8 cellular contexts compared by ENCODE assay signal in genomic region chr7:73718438-73718881, GRCh38. TPM values are rescaled to one million over a fixed set of nuclear protein-coding genes. Genes with fewer than 3 reads are reported as not detected.
DNase-seq lines count a peak whose midpoint lies in the region; ATAC-seq and TF ChIP-seq lines count a peak whose summit lies in the region.

No MANE protein-coding gene starts in this region.

- DNase-seq in T-helper 1 cell (no peak), immature natural killer cell (no peak), suprapubic skin (ENCODE audit: low spot score in 2 of 2) (no peak), HPDE6-E6E7 (ENCODE audit: extremely low spot score) (no peak)
- DNase-seq in activated T-helper 1 cell treated with anti-CD3 and anti-CD28 coated beads, Interleukin-12 subunit alpha, Interleukin-12 subunit beta, Interleukin-2, Interleukin-4 antibody, amounts not matched to agents 30 ng/mL and 10 ng/mL and 1 ng/mL, durations not matched to agents 14 hours and 24 hours and 36 hours (ENCODE audit: low spot score): no peak

- H3K27me3 Mint-ChIP-seq in T-helper 1 cell treated with Interleukin-12 subunit alpha and Interleukin-12 subunit beta and Interleukin-4 antibody, amounts not matched to agents 30 μg/mL and 1 μg/mL, for 36 hours (ENCODE audit: low read depth): peaks cover 23% of the 10 kb centered on the region
- peaks cover 15% of the 10 kb centered on the region for H3K27me3 Mint-ChIP-seq in activated T-helper 1 cell treated with anti-CD3 and anti-CD28 coated beads, Interleukin-12 subunit alpha, Interleukin-12 subunit beta, Interleukin-2, Interleukin-4 antibody, amounts not matched to agents 30 ng/mL and 10 ng/mL and 1 ng/mL, durations not matched to agents 14 hours and 24 hours and 36 hours (ENCODE audit: insufficient read depth)
- peaks cover 6 to 11% (median 7%) of the 10 kb centered on the region in 3 donors for H3K27me3 Mint-ChIP-seq in immature natural killer cell (ENCODE audit: low read depth in 3 of 3)

- peak overlapping the region; percentile 92 for H3K4me3 Mint-ChIP-seq in T-helper 1 cell treated with Interleukin-12 subunit alpha and Interleukin-12 subunit beta and Interleukin-4 antibody, amounts not matched to agents 30 μg/mL and 1 μg/mL, for 36 hours
- H3K4me3 Mint-ChIP-seq in activated T-helper 1 cell treated with anti-CD3 and anti-CD28 coated beads, Interleukin-12 subunit alpha, Interleukin-12 subunit beta, Interleukin-2, Interleukin-4 antibody, amounts not matched to agents 30 ng/mL and 10 ng/mL and 1 ng/mL, durations not matched to agents 14 hours and 24 hours and 36 hours: peak overlapping the region; percentile 88
- H3K4me3 Mint-ChIP-seq in immature natural killer cell: peak overlapping the region; percentile 88 to 93 (median 90)

- intact Hi-C loops in activated T-helper 1 cell treated with anti-CD3 and anti-CD28 coated beads, Interleukin-12 subunit alpha, Interleukin-12 subunit beta, Interleukin-2, Interleukin-4 antibody, amounts not matched to agents 30 ng/mL and 10 ng/mL and 1 ng/mL, durations not matched to agents 14 hours and 24 hours and 36 hours (cut with micrococcal nuclease): loop anchor here (1.0 to 5.0 kb wide), 6 partner anchors 20 to 196 kb away; partner anchors contain the start of genes ABHD11, BAZ1B, BCL7B and BUD23

- peaks cover 31% of the 10 kb centered on the region for H3K4me1 ChIP-seq in suprapubic skin

- H3K36me3 Mint-ChIP-seq in T-helper 1 cell treated with Interleukin-12 subunit alpha and Interleukin-12 subunit beta and Interleukin-4 antibody, amounts not matched to agents 30 μg/mL and 1 μg/mL, for 36 hours (ENCODE audit: low read depth): no peaks in the 10 kb centered on the region
- H3K36me3 Mint-ChIP-seq in activated T-helper 1 cell treated with anti-CD3 and anti-CD28 coated beads, Interleukin-12 subunit alpha, Interleukin-12 subunit beta, Interleukin-2, Interleukin-4 antibody, amounts not matched to agents 30 ng/mL and 10 ng/mL and 1 ng/mL, durations not matched to agents 14 hours and 24 hours and 36 hours (ENCODE audit: low read depth): peaks cover 7% of the 10 kb centered on the region
- peaks cover 0 to 4% (median 0%) of the 10 kb centered on the region in 3 donors for H3K36me3 Mint-ChIP-seq in immature natural killer cell

- H3K36me3 ChIP-seq in suprapubic skin: no peaks in the 10 kb centered on the region

- H3K4me1 Mint-ChIP-seq in T-helper 1 cell treated with Interleukin-12 subunit alpha and Interleukin-12 subunit beta and Interleukin-4 antibody, amounts not matched to agents 30 μg/mL and 1 μg/mL, for 36 hours (ENCODE audit: low read depth): peaks cover 24% of the 10 kb centered on the region
- peaks cover 34% of the 10 kb centered on the region for H3K4me1 Mint-ChIP-seq in activated T-helper 1 cell treated with anti-CD3 and anti-CD28 coated beads, Interleukin-12 subunit alpha, Interleukin-12 subunit beta, Interleukin-2, Interleukin-4 antibody, amounts not matched to agents 30 ng/mL and 10 ng/mL and 1 ng/mL, durations not matched to agents 14 hours and 24 hours and 36 hours (ENCODE audit: low read depth)
- peaks cover 26 to 28% of the 10 kb centered on the region in 2 donors for H3K4me1 Mint-ChIP-seq in immature natural killer cell

- no peak for TF ChIP-seq EP300 in suprapubic skin (IDR thresholded peaks at IDR 0.05)

- no peaks in the 10 kb centered on the region for H3K9me3 ChIP-seq in suprapubic skin

- H3K27me3 ChIP-seq in suprapubic skin: no peaks in the 10 kb centered on the region

- TF ChIP-seq POLR2A in suprapubic skin (IDR thresholded peaks at IDR 0.05): no peak

- ATAC-seq in HG03354 (IDR thresholded peaks at IDR 0.05; ENCODE audit: poor library complexity, severe bottlenecking, unreplicated experiment) (no peak), HG03520 (IDR thresholded peaks at IDR 0.05; ENCODE audit: unreplicated experiment) (no peak)

- no peak overlapping the region for H3K27ac ChIP-seq in suprapubic skin

- 55% methylated on average over 7 of the region's 9 CpGs for WGBS in suprapubic skin

- no peaks in the 10 kb centered on the region for H3K9me3 Mint-ChIP-seq in T-helper 1 cell treated with Interleukin-12 subunit alpha and Interleukin-12 subunit beta and Interleukin-4 antibody, amounts not matched to agents 30 μg/mL and 1 μg/mL, for 36 hours
- no peaks in the 10 kb centered on the region for H3K9me3 Mint-ChIP-seq in activated T-helper 1 cell treated with anti-CD3 and anti-CD28 coated beads, Interleukin-12 subunit alpha, Interleukin-12 subunit beta, Interleukin-2, Interleukin-4 antibody, amounts not matched to agents 30 ng/mL and 10 ng/mL and 1 ng/mL, durations not matched to agents 14 hours and 24 hours and 36 hours
- no peaks in the 10 kb centered on the region for H3K9me3 Mint-ChIP-seq in immature natural killer cell

- H3K4me3 ChIP-seq in suprapubic skin: peak overlapping the region; percentile 88

- H3K27ac Mint-ChIP-seq in T-helper 1 cell treated with Interleukin-12 subunit alpha and Interleukin-12 subunit beta and Interleukin-4 antibody, amounts not matched to agents 30 μg/mL and 1 μg/mL, for 36 hours: peak overlapping the region; percentile 84
- peak overlapping the region; percentile 89 for H3K27ac Mint-ChIP-seq in activated T-helper 1 cell treated with anti-CD3 and anti-CD28 coated beads, Interleukin-12 subunit alpha, Interleukin-12 subunit beta, Interleukin-2, Interleukin-4 antibody, amounts not matched to agents 30 ng/mL and 10 ng/mL and 1 ng/mL, durations not matched to agents 14 hours and 24 hours and 36 hours
- peak overlapping the region in 3 of 6 donors; percentile 86 to 88 (median 88) for H3K27ac Mint-ChIP-seq in immature natural killer cell

- no peak for TF ChIP-seq CTCF in suprapubic skin (IDR thresholded peaks at IDR 0.05)

RNA-seq across cellular contexts. Expression of gene STX1A, which starts 1.0 kb away (rescaled TPM):
- 24.9 and 26.7 TPM in 2 replicates for total RNA-seq in activated T-helper 1 cell treated with anti-CD3 and anti-CD28 coated beads, Interleukin-12 subunit alpha, Interleukin-12 subunit beta, Interleukin-2, Interleukin-4 antibody, amounts not matched to agents 30 ng/mL and 10 ng/mL and 1 ng/mL, durations not matched to agents 14 hours and 24 hours and 36 hours
- 1 to 10 TPM; 2.1 to 5.3 (median 4.0) TPM for polyA plus RNA-seq in immature natural killer cell
- 1 to 10 TPM; 3.3 to 6.0 (median 4.3) TPM for total RNA-seq in suprapubic skin

RNA-seq across cellular contexts. Expression of gene ABHD11, which starts 20.1 kb away (rescaled TPM):
- 18.9 and 24.3 TPM in 2 replicates for total RNA-seq in activated T-helper 1 cell treated with anti-CD3 and anti-CD28 coated beads, Interleukin-12 subunit alpha, Interleukin-12 subunit beta, Interleukin-2, Interleukin-4 antibody, amounts not matched to agents 30 ng/mL and 10 ng/mL and 1 ng/mL, durations not matched to agents 14 hours and 24 hours and 36 hours
- polyA plus RNA-seq in immature natural killer cell: 10 to 100 TPM; 12.7 to 19.4 (median 16.5) TPM
- 10 to 100 TPM; 15.2 to 39.4 (median 23.7) TPM for total RNA-seq in suprapubic skin

RNA-seq across cellular contexts. Expression of gene BUD23, which starts 35.1 kb away (rescaled TPM):
- 128 and 138 TPM in 2 replicates for total RNA-seq in activated T-helper 1 cell treated with anti-CD3 and anti-CD28 coated beads, Interleukin-12 subunit alpha, Interleukin-12 subunit beta, Interleukin-2, Interleukin-4 antibody, amounts not matched to agents 30 ng/mL and 10 ng/mL and 1 ng/mL, durations not matched to agents 14 hours and 24 hours and 36 hours
- 100 to 1,000 TPM; 121 to 208 (median 122) TPM for polyA plus RNA-seq in immature natural killer cell
- 10 to 100 TPM; 48.1 to 65.8 (median 53.8) TPM for total RNA-seq in suprapubic skin

RNA-seq across cellular contexts. Expression of gene DNAJC30, which starts 35.2 kb away (rescaled TPM):
- 11.2 and 11.6 TPM in 2 replicates for total RNA-seq in activated T-helper 1 cell treated with anti-CD3 and anti-CD28 coated beads, Interleukin-12 subunit alpha, Interleukin-12 subunit beta, Interleukin-2, Interleukin-4 antibody, amounts not matched to agents 30 ng/mL and 10 ng/mL and 1 ng/mL, durations not matched to agents 14 hours and 24 hours and 36 hours
- 1 to 10 TPM; 3.3 to 8.8 (median 7.3) TPM for polyA plus RNA-seq in immature natural killer cell
- 1 to 10 TPM; 4.4 to 4.9 (median 4.8) TPM for total RNA-seq in suprapubic skin

RNA-seq across cellular contexts. Expression of gene VPS37D, which starts 50.8 kb away (rescaled TPM):
- total RNA-seq in activated T-helper 1 cell treated with anti-CD3 and anti-CD28 coated beads, Interleukin-12 subunit alpha, Interleukin-12 subunit beta, Interleukin-2, Interleukin-4 antibody, amounts not matched to agents 30 ng/mL and 10 ng/mL and 1 ng/mL, durations not matched to agents 14 hours and 24 hours and 36 hours: 0.18 and 0.34 TPM in 2 replicates
- under 1 TPM in 1 of 3 donors, not detected in 2; 0.39 TPM for polyA plus RNA-seq in immature natural killer cell
- 1 to 10 TPM; 1.9 to 3.5 (median 2.1) TPM for total RNA-seq in suprapubic skin
